In genomic region chr18:79945118-79946042, GRCh38 we compare ENCODE assay signal across 13 cellular contexts. TPM values are rescaled to one million over a fixed set of nuclear protein-coding genes. Genes with fewer than 3 reads are reported as not detected.
DNase-seq lines count a peak whose midpoint lies in the region; ATAC-seq, FAIRE-seq and TF ChIP-seq lines count a peak whose summit lies in the region.
"Had no signal": no experiment of that assay in that cellular context is flagged by ENCODE, and none has a peak within 500 bp of the region (broad histone marks: within the 10 kb centered on the region; RNA-seq: fewer than 3 reads in every experiment).

No MANE protein-coding gene starts in this region.

- CTCF ChIA-PET in T-cell (lab: Charles Lee): no interaction called here

- no peaks in the 10 kb centered on the region for H3K27me3 Mint-ChIP-seq in T-cell

- no peaks in the 10 kb centered on the region for H3K27me3 ChIP-seq in skeletal muscle tissue (ENCODE audit: control insufficient read depth in 3 of 3, insufficient read depth in 3 of 3, low read length in 3 of 3)

- peaks cover 53 to 82% (median 54%) of the 10 kb centered on the region in 3 donors for H3K4me1 ChIP-seq in skeletal muscle tissue (ENCODE audit: control insufficient read depth in 3 of 3, insufficient read depth in 3 of 3, low read length in 3 of 3)

- no peak for TF ChIP-seq POLR2A in GM12891 (IDR thresholded peaks at IDR 0.05; ENCODE audit: low read depth, low read length)

- POLR2A ChIA-PET in T-cell (lab: Charles Lee): interaction anchor here in 1 of 2 donors (0.6 kb wide), 1 partner anchor 83 kb away, joined by 3 read pairs; no protein-coding TSS in a partner anchor

- in situ Hi-C loops in G401 (cut with HindIII; ENCODE audit: low sequenced_read_pairs): no loop called here
- in situ Hi-C loops in ACHN (cut with HindIII; ENCODE audit: low pct_ligation_motif_present, low pct_unique_long_range_greater_than_20kb, low sequenced_read_pairs): no loop called here

- no peaks in the 10 kb centered on the region for H3K9me3 Mint-ChIP-seq in T-cell

- H3K36me3 Mint-ChIP-seq in T-cell: peaks cover 30% of the 10 kb centered on the region

- H3K36me3 ChIP-seq in skeletal muscle tissue (ENCODE audit: control insufficient read depth in 3 of 3, insufficient read depth in 3 of 3, low read length in 3 of 3): peaks cover 23 to 31% (median 29%) of the 10 kb centered on the region in 3 donors

- intact Hi-C loops in left colon (cut with DNase I, micrococcal nuclease): no loop called here

- H3K9ac ChIP-seq in skeletal muscle tissue (ENCODE audit: low read depth in 1 of 3, low read length in 3 of 3): peak overlapping the region in 2 of 3 donors; percentile 65 to 71

- peak; percentile 43 for FAIRE-seq in GM12891 (lab: Jason Lieb, UNC)

- H3K4me1 Mint-ChIP-seq in T-cell: peaks cover 51 to 66% (median 57%) of the 10 kb centered on the region in 3 donors

- DNase-seq in GM12891 (ENCODE audit: insufficient read length, low spot score) (no peak), T-cell (no peak), left colon (peak; percentile 6 to 28), NCI-H1048 (lab: John Stamatoyannopoulos, UW) (no peak), G401 (ENCODE audit: low spot score) (no peak), HUDEP-2 (lab: John Stamatoyannopoulos, UW; ENCODE audit: unreplicated experiment in 76 of 76) (no peak), ACHN (no peak)
- DNase-seq: NCI-H2029, right cardiac atrium, RPMI8226 had no signal

- no peak overlapping the region for H3K27ac ChIP-seq in skeletal muscle tissue (ENCODE audit: low read depth, low read length)
- H3K27ac ChIP-seq: VCaP had no signal

- H3K4me3 Mint-ChIP-seq in T-cell: peak overlapping the region in 1 of 3 donors; percentile 64

- H3K27ac Mint-ChIP-seq in T-cell: peak overlapping the region; percentile 58 to 76

- H3K4me3 ChIP-seq in skeletal muscle tissue (ENCODE audit: low read length in 3 of 3): no peak overlapping the region
- H3K4me3 ChIP-seq: lung had no signal

- H3K9me3 ChIP-seq in skeletal muscle tissue (ENCODE audit: control insufficient read depth in 3 of 3, low read length in 3 of 3): no peaks in the 10 kb centered on the region

- no peak for ATAC-seq in T-cell (replicated peaks in 1 of 4)
- no peak for ATAC-seq in left colon
- ATAC-seq: right cardiac atrium had no signal

TF ChIP-seq in GM12891, 5 proteins besides CTCF, POLR2A, EP300 and RAD21:
- TF ChIP-seq POU2F2 (IDR thresholded peaks at IDR 0.05; ENCODE audit: low read depth, low read length): no peak
- no peak for TF ChIP-seq TAF1 (IDR thresholded peaks at IDR 0.05; ENCODE audit: low read depth, low read length)
- no peak for TF ChIP-seq SPI1 (IDR thresholded peaks at IDR 0.05; ENCODE audit: low read depth, low read length)
- TF ChIP-seq POLR2AphosphoS5 (IDR thresholded peaks at IDR 0.05; ENCODE audit: low read depth, low read length): no peak
- no peak for TF ChIP-seq PAX5 (IDR thresholded peaks at IDR 0.05; ENCODE audit: insufficient read depth, low read length, severe bottlenecking)

RNA-seq across cellular contexts. Expression of gene SLC66A2, which starts 6.1 kb away (rescaled TPM):
- 25.6 TPM for polyA plus RNA-seq in GM12891 (2012; ENCODE audit: low read depth, missing spikeins)
- 10 to 100 TPM; 28.4 to 66.5 (median 37.6) TPM for total RNA-seq in T-cell
- total RNA-seq in left colon: 100 to 1,000 TPM in 1 of 2 donors, 10 to 100 TPM in 1; 59.4 to 119 TPM
- total RNA-seq in skeletal muscle tissue: 20.4 TPM
- 65.7 and 94.9 TPM in 2 replicates for total RNA-seq in G401 (2014; rRNA removed; shearing (Covaris generic))

RNA-seq across cellular contexts. Expression of gene HSBP1L1, which starts 19.1 kb away (rescaled TPM):
- 6.3 TPM for polyA plus RNA-seq in GM12891 (2012; ENCODE audit: low read depth, missing spikeins)
- total RNA-seq in T-cell (10 to 100 TPM; 17.3 to 26.6 (median 20.6) TPM), left colon (10 to 100 TPM; 42.4 to 77.8 TPM), skeletal muscle tissue (2.1 TPM)
- total RNA-seq in G401 (2014; rRNA removed; shearing (Covaris generic)): 31.6 and 32.7 TPM in 2 replicates

RNA-seq across cellular contexts. Expression of gene TXNL4A, which starts 43.0 kb away (rescaled TPM):
- 118 TPM for polyA plus RNA-seq in GM12891 (2012; ENCODE audit: low read depth, missing spikeins)
- total RNA-seq in T-cell (10 to 100 TPM; 61.2 to 77.8 (median 72.7) TPM), left colon (10 to 100 TPM; 72.6 to 96.2 TPM), skeletal muscle tissue (30.8 TPM)
- 170 and 209 TPM in 2 replicates for total RNA-seq in G401 (2014; rRNA removed; shearing (Covaris generic))

Comparison
In these comparisons a context has a peak if more than half of its experiments do, and no peak if none do; other contexts are left out.
1. DNase-seq: peak in left colon (2 of 2); none in GM12891 (single experiment), T-cell (0 of 34), NCI-H1048 (single experiment), G401 (single experiment), HUDEP-2 (0 of 76) and ACHN (single experiment).